Comparison of ENCODE assay signal across 1 cellular context in genomic region chr1:97680894-97681293, GRCh38.
TF ChIP-seq lines count a peak whose summit lies in the region.

No MANE protein-coding gene starts in this region.

TF ChIP-seq in GM23338, 12 proteins besides CTCF, POLR2A, EP300 and RAD21 (continued from another document):
- TF ChIP-seq ZNF462 (CRISPR knock-in tag; IDR thresholded peaks at IDR 0.05) (no peak), ZNF114 (CRISPR knock-in tag; IDR thresholded peaks at IDR 0.05) (no peak), STAT1 (IDR thresholded peaks at IDR 0.05; ENCODE audit: unreplicated experiment) (no peak), JUNB (IDR thresholded peaks at IDR 0.05; ENCODE audit: unreplicated experiment) (no peak)
